In genomic region chr11:3056296-3057068, GRCh38 we compare ENCODE assay signal across 2 cellular contexts.
TF ChIP-seq lines count a peak whose summit lies in the region.

No MANE protein-coding gene starts in this region.

TF ChIP-seq in GM12878, 131 proteins besides CTCF, POLR2A, EP300 and RAD21:
- TF ChIP-seq MEF2B (IDR thresholded peaks at IDR 0.05; ENCODE audit: partially characterized antibody, poor library complexity, severe bottlenecking): peak; percentile 68
- peak; percentile 71 for TF ChIP-seq PKNOX1 (IDR thresholded peaks at IDR 0.05)
- no peak for TF ChIP-seq POLR2AphosphoS2 (IDR thresholded peaks at IDR 0.05; ENCODE audit: low read depth, low read length)
- TF ChIP-seq TCF7 (IDR thresholded peaks at IDR 0.05; ENCODE audit: borderline replicate concordance): no peak
- no peak for TF ChIP-seq CHD4 (IDR thresholded peaks at IDR 0.05)
- TF ChIP-seq RUNX3 (IDR thresholded peaks at IDR 0.05; ENCODE audit: low read length): 0 out of 2 replicates have a peak, but pooled peaks have one; percentile 15
- no peak for TF ChIP-seq IRF4 (IDR thresholded peaks at IDR 0.05; ENCODE audit: low read depth, low read length)
- TF ChIP-seq WRNIP1 (IDR thresholded peaks at IDR 0.05; ENCODE audit: borderline replicate concordance, low read depth, low read length): no peak
- TF ChIP-seq E2F8 (IDR thresholded peaks at IDR 0.05; ENCODE audit: low read depth, partially characterized antibody): no peak

TF ChIP-seq in HepG2, 621 proteins besides CTCF, POLR2A, EP300 and RAD21:
- no peak for TF ChIP-seq PHF21A (CRISPR knock-in tag; IDR thresholded peaks at IDR 0.05)
- no peak for TF ChIP-seq KLF16 (CRISPR knock-in tag; IDR thresholded peaks at IDR 0.05)
- TF ChIP-seq CHCHD3 (CRISPR knock-in tag; IDR thresholded peaks at IDR 0.05): 0 out of 2 replicates have a peak, but pooled peaks have one; percentile 20
- TF ChIP-seq, protein P1, sequence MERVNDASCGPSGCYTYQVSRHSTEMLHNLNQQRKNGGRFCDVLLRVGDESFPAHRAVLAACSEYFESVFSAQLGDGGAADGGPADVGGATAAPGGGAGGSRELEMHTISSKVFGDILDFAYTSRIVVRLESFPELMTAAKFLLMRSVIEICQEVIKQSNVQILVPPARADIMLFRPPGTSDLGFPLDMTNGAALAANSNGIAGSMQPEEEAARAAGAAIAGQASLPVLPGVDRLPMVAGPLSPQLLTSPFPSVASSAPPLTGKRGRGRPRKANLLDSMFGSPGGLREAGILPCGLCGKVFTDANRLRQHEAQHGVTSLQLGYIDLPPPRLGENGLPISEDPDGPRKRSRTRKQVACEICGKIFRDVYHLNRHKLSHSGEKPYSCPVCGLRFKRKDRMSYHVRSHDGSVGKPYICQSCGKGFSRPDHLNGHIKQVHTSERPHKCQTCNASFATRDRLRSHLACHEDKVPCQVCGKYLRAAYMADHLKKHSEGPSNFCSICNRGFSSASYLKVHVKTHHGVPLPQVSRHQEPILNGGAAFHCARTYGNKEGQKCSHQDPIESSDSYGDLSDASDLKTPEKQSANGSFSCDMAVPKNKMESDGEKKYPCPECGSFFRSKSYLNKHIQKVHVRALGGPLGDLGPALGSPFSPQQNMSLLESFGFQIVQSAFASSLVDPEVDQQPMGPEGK (CRISPR knock-in tag; IDR thresholded peaks at IDR 0.05): peak; percentile 17; the same call in 1 of the 2 replicates
- no peak for TF ChIP-seq FIP1L1 (IDR thresholded peaks at IDR 0.05; ENCODE audit: borderline replicate concordance, insufficient read depth, low read depth, low read length)
- 0 out of 2 replicates have a peak, but pooled peaks have one; percentile 46 for TF ChIP-seq TFAP4 (IDR thresholded peaks at IDR 0.05; ENCODE audit: borderline replicate concordance, low read depth)
- TF ChIP-seq ZFP36L1 (CRISPR knock-in tag; IDR thresholded peaks at IDR 0.05): no peak
- TF ChIP-seq RFX1 (IDR thresholded peaks at IDR 0.05): no peak
- no peak for TF ChIP-seq ZNF572 (CRISPR knock-in tag; IDR thresholded peaks at IDR 0.05)
- peak; percentile 7; the same call in 1 of the 2 replicates for TF ChIP-seq ARNT2 (CRISPR knock-in tag; IDR thresholded peaks at IDR 0.05; ENCODE audit: low read depth)
- no peak for TF ChIP-seq ZBTB42 (CRISPR knock-in tag; IDR thresholded peaks at IDR 0.05)
- no peak for TF ChIP-seq PRMT3 (CRISPR knock-in tag; IDR thresholded peaks at IDR 0.05; ENCODE audit: borderline replicate concordance, low read depth)
- no peak for TF ChIP-seq ZNF746 (CRISPR knock-in tag; IDR thresholded peaks at IDR 0.05)
- TF ChIP-seq SALL2 (CRISPR knock-in tag; IDR thresholded peaks at IDR 0.05): no peak
- TF ChIP-seq ZNF737 (CRISPR knock-in tag; IDR thresholded peaks at IDR 0.05; ENCODE audit: borderline replicate concordance): 0 out of 2 replicates have a peak, but pooled peaks have one; percentile 37
